26 cellular contexts compared by ENCODE assay signal in genomic region chr9:134678206-134678605, GRCh38. TPM values are rescaled to one million over a fixed set of nuclear protein-coding genes. Genes with fewer than 3 reads are reported as not detected.
DNase-seq lines count a peak whose midpoint lies in the region; ATAC-seq and TF ChIP-seq lines count a peak whose summit lies in the region.
"Had no signal": no experiment of that assay in that cellular context is flagged by ENCODE, and none has a peak within 500 bp of the region (broad histone marks: within the 10 kb centered on the region; RNA-seq: fewer than 3 reads in every experiment).

No MANE protein-coding gene starts in this region.

- H3K4me3 ChIP-seq in RWPE2 (ENCODE audit: severe bottlenecking), result no peak overlapping the region
- no peak overlapping the region for H3K4me3 ChIP-seq in neuronal stem cell (ENCODE audit: low read length in 2 of 2)
- no peak overlapping the region for H3K4me3 ChIP-seq in uterus
- H3K4me3 ChIP-seq: PC-9, prostate gland, stomach, thyroid gland had no signal

- no peak overlapping the region for H3K4me2 ChIP-seq in neuronal stem cell (ENCODE audit: insufficient read depth, low read length, poor library complexity, severe bottlenecking)
- H3K4me2 ChIP-seq: PC-9 had no signal

- no peak overlapping the region for H2BK5ac ChIP-seq in neuronal stem cell (ENCODE audit: low read length)

- no peak overlapping the region for H4K8ac ChIP-seq in neuronal stem cell (ENCODE audit: low read depth, low read length)

- H3K36me3 ChIP-seq in RWPE2 (ENCODE audit: low read depth), result no peaks in the 10 kb centered on the region
- H3K36me3 ChIP-seq in neuronal stem cell (replicated peaks in 1 of 2; ENCODE audit: control insufficient read depth in 2 of 2, insufficient read depth in 2 of 2, low read length in 2 of 2), result no peaks in the 10 kb centered on the region
- no peaks in the 10 kb centered on the region for H3K36me3 ChIP-seq in uterus
- H3K36me3 ChIP-seq: prostate gland, stomach, thyroid gland had no signal

- no peak for TF ChIP-seq CTCF in RWPE2 (IDR thresholded peaks at IDR 0.05; ENCODE audit: poor library complexity, severe bottlenecking)
- TF ChIP-seq CTCF in uterus (IDR thresholded peaks at IDR 0.05), result no peak

- H3K4me1 ChIP-seq in RWPE2 (ENCODE audit: insufficient read depth, poor library complexity, severe bottlenecking) (no peaks in the 10 kb centered on the region), neuronal stem cell (ENCODE audit: control insufficient read depth in 2 of 2, insufficient read depth in 1 of 2, low read depth in 1 of 2, low read length in 2 of 2) (peaks cover 0 to 15% of the 10 kb centered on the region in 2 donors), uterus (peaks cover 0 to 22% of the 10 kb centered on the region in 2 donors)
- H3K4me1 ChIP-seq: prostate gland, thyroid gland had no signal

- no peak overlapping the region for H2BK120ac ChIP-seq in neuronal stem cell (ENCODE audit: low read depth, low read length)

- no peak overlapping the region for H3K14ac ChIP-seq in neuronal stem cell (ENCODE audit: low read length)

- H3K9ac ChIP-seq in neuronal stem cell (ENCODE audit: low read depth, low read length, poor library complexity), result no peak overlapping the region

- H2BK15ac ChIP-seq in neuronal stem cell (ENCODE audit: low read length), result no peak overlapping the region

- H3K79me1 ChIP-seq in neuronal stem cell (ENCODE audit: low read depth, low read length), result peaks cover 2% of the 10 kb centered on the region

- H3K4ac ChIP-seq in neuronal stem cell (ENCODE audit: low read length), result no peak overlapping the region

- peak; percentile 36 for DNase-seq in Right ventricle myocardium superior
- no peak for DNase-seq in left cardiac atrium
- DNase-seq in RWPE2 (ENCODE audit: low spot score), result peak; percentile 56
- no peak for DNase-seq in neuronal stem cell (ENCODE audit: low spot score)
- DNase-seq in uterus, result no peak
- DNase-seq in dedifferentiated amniotic fluid mesenchymal stem cell (ENCODE audit: extremely low spot score), result no peak
- DNase-seq in HT-29 (ENCODE audit: low spot score), result no peak
- DNase-seq: activated CD4-positive, alpha-beta memory T cell treated with anti-CD3 and anti-CD28 coated beads for 36 hours; activated CD8-positive, alpha-beta memory T cell treated with anti-CD3 and anti-CD28 coated beads, Interleukin-2, amount 50 U/mL, for 4 hours; CD8-positive, alpha-beta memory T cell; DMS153; effector CD8-positive, alpha-beta T cell; head of caudate nucleus; kidney glomerular epithelial cell; NCI-H1417 treated with DMSO at 0.1 percent for 48 hours; NCI-H2081; PC-9; small intestine; stimulated activated CD4-positive, alpha-beta T cell treated with anti-CD3 and anti-CD28 coated beads, Interleukin-2, amount 100 ng/mL, for 24 hours; stomach; thyroid gland had no signal

- H3K27ac ChIP-seq in RWPE2 (ENCODE audit: poor library complexity, severe bottlenecking) (no peak overlapping the region), neuronal stem cell (replicated peaks; ENCODE audit: low read length) (no peak overlapping the region), uterus (peak overlapping the region; percentile 17)
- H3K27ac ChIP-seq: epithelial cell of prostate, PC-9, prostate gland, thyroid gland had no signal

- H3K23ac ChIP-seq in neuronal stem cell (ENCODE audit: low read depth, low read length, poor library complexity), result peak overlapping the region; percentile 32

- H2BK12ac ChIP-seq in neuronal stem cell (ENCODE audit: low read length), result no peak overlapping the region

- intact Hi-C loops in Right ventricle myocardium superior (cut with DNase I) (no loop called here), left cardiac atrium (cut with DNase I) (no loop called here), uterus (cut with DNase I; ENCODE audit: low total_unique reads) (no loop called here)

- WGBS in neuronal stem cell (ENCODE audit: extremely low coverage in 2 of 2, insufficient read length in 2 of 2, insufficient replicate concordance in 1 of 2), 2 donors, result no CpG with 5 or more reads among the region's 8 CpGs

- no peak for TF ChIP-seq POLR2A in uterus (IDR thresholded peaks at IDR 0.05)

- H2AFZ ChIP-seq in neuronal stem cell (ENCODE audit: low read length), result no peak overlapping the region
- H2AFZ ChIP-seq: PC-9 had no signal

- H4K91ac ChIP-seq in neuronal stem cell (ENCODE audit: low read depth, low read length, poor library complexity), result peak overlapping the region; percentile 46

- H3K18ac ChIP-seq in neuronal stem cell (ENCODE audit: low read length), result peak overlapping the region; percentile 61

- no peak for ATAC-seq in Right ventricle myocardium superior (ENCODE audit: poor library complexity)
- no peak for ATAC-seq in left cardiac atrium
- ATAC-seq in RWPE2 (ENCODE audit: low read depth), result no peak
- ATAC-seq in esophagus mucosa, result no peak
- ATAC-seq: activated naive CD4-positive, alpha-beta T cell treated with anti-CD3 and anti-CD28 coated beads, Interleukin-2, amount 50 U/mL, for 72 hours had no signal

- H3K27me3 ChIP-seq in RWPE2 (ENCODE audit: insufficient read depth, poor library complexity, severe bottlenecking), result no peaks in the 10 kb centered on the region
- H3K27me3 ChIP-seq in neuronal stem cell (ENCODE audit: control insufficient read depth in 3 of 3, insufficient read depth in 3 of 3, low read depth in 1 of 3, low read length in 3 of 3), result peaks cover 0 to 10% (median 2%) of the 10 kb centered on the region in 3 experiments
- H3K27me3 ChIP-seq in uterus, result no peaks in the 10 kb centered on the region
- H3K27me3 ChIP-seq: stomach, thyroid gland had no signal

- H2AK5ac ChIP-seq in neuronal stem cell (ENCODE audit: low read depth, low read length), result peak overlapping the region; percentile 51

- H3K9me3 ChIP-seq in RWPE2 (ENCODE audit: severe bottlenecking) (no peaks in the 10 kb centered on the region), neuronal stem cell (replicated peaks in 1 of 2; ENCODE audit: control insufficient read depth in 2 of 2, insufficient read depth in 1 of 2, low read depth in 1 of 2, low read length in 2 of 2) (peaks cover 0 to 3% of the 10 kb centered on the region in 2 donors), uterus (no peaks in the 10 kb centered on the region)
- H3K9me3 ChIP-seq: prostate gland, thyroid gland had no signal

RNA-seq across cellular contexts. Expression of gene COL5A1, which starts 36.6 kb away (rescaled TPM):
- 12.7 TPM for total RNA-seq in Right ventricle myocardium superior
- total RNA-seq in left cardiac atrium, result 10 to 100 TPM; 29.8 to 35.2 TPM
- 10.1 TPM for polyA plus RNA-seq in neuronal stem cell (2013, experiment 1 of 2)
- polyA plus RNA-seq in neuronal stem cell (2013, experiment 2 of 2), result 10.2 TPM
- total RNA-seq in uterus, result 100 to 1,000 TPM in 2 of 4 donors, 10 to 100 TPM in 2; 21.2 to 604 (median 129) TPM
- total RNA-seq in HT-29 (2014; rRNA removed; shearing (Covaris generic)), result 0.43 TPM in 1 of 2 replicates, not detected in the other
- 3.3 TPM for total RNA-seq in esophagus mucosa
- total RNA-seq: B cell had no signal

Comparison
In these comparisons a context has a peak if more than half of its experiments do, and no peak if none do; other contexts are left out.
1. DNase-seq: peak in Right ventricle myocardium superior (single experiment) and RWPE2 (single experiment); none in left cardiac atrium (single experiment), neuronal stem cell (single experiment), uterus (0 of 2), dedifferentiated amniotic fluid mesenchymal stem cell (single experiment) and HT-29 (single experiment).
2. H3K27ac ChIP-seq: peak in uterus (2 of 2); none in RWPE2 (single experiment) and neuronal stem cell (single experiment).